In genomic region chr2:25213229-25213628, GRCh38 we compare ENCODE assay signal across 27 cellular contexts. TPM values are rescaled to one million over a fixed set of nuclear protein-coding genes. Genes with fewer than 3 reads are reported as not detected.
DNase-seq lines count a peak whose midpoint lies in the region; TF ChIP-seq lines count a peak whose summit lies in the region.
"Had no signal": no experiment of that assay in that cellular context is flagged by ENCODE, and none has a peak within 500 bp of the region (broad histone marks: within the 10 kb centered on the region; RNA-seq: fewer than 3 reads in every experiment).

No MANE protein-coding gene starts in this region.

- H3K36me3 Mint-ChIP-seq in glutamatergic neuron (ENCODE audit: unreplicated experiment) (no peaks in the 10 kb centered on the region), nephron progenitor cell (ENCODE audit: low read depth) (no peaks in the 10 kb centered on the region), type B pancreatic cell (no peaks in the 10 kb centered on the region)
- H3K36me3 Mint-ChIP-seq: CD4-positive, alpha-beta memory T cell had no signal

- no peaks in the 10 kb centered on the region for H3K36me3 ChIP-seq in cardiac muscle cell
- H3K36me3 ChIP-seq in left ventricle myocardium inferior, result no peaks in the 10 kb centered on the region
- H3K36me3 ChIP-seq: BE2C, HAP-1 had no signal

- H3K4me1 ChIP-seq in cardiac muscle cell (ENCODE audit: low read depth) (peaks cover 13% of the 10 kb centered on the region), left ventricle myocardium inferior (peaks cover 4% of the 10 kb centered on the region)
- H3K4me1 ChIP-seq: A549 had no signal

- H3K4me3 Mint-ChIP-seq in glutamatergic neuron (ENCODE audit: unreplicated experiment), result no peak overlapping the region
- H3K4me3 Mint-ChIP-seq in nephron progenitor cell, result peak overlapping the region; percentile 2
- no peak overlapping the region for H3K4me3 Mint-ChIP-seq in type B pancreatic cell
- H3K4me3 Mint-ChIP-seq: CD4-positive, alpha-beta memory T cell had no signal

- H3K9me3 ChIP-seq in cardiac muscle cell (ENCODE audit: low read depth) (no peaks in the 10 kb centered on the region), left ventricle myocardium inferior (replicated peaks) (no peaks in the 10 kb centered on the region)
- H3K9me3 ChIP-seq: A549, BE2C, Caco-2, HAP-1, SK-N-SH had no signal

- H3K4me1 Mint-ChIP-seq in glutamatergic neuron (ENCODE audit: low read depth, unreplicated experiment) (peaks cover 3% of the 10 kb centered on the region), nephron progenitor cell (peaks cover 24% of the 10 kb centered on the region), type B pancreatic cell (ENCODE audit: unreplicated experiment) (peaks cover 11% of the 10 kb centered on the region)

- intact Hi-C loops in left ventricle myocardium inferior (cut with micrococcal nuclease), result no loop called here

- H3K27me3 ChIP-seq in cardiac muscle cell, result no peaks in the 10 kb centered on the region
- no peaks in the 10 kb centered on the region for H3K27me3 ChIP-seq in left ventricle myocardium inferior (ENCODE audit: low read depth)
- H3K27me3 ChIP-seq: BE2C had no signal

- H3K9me3 Mint-ChIP-seq in glutamatergic neuron (ENCODE audit: unreplicated experiment), result peaks cover 1% of the 10 kb centered on the region
- H3K9me3 Mint-ChIP-seq in nephron progenitor cell, result no peaks in the 10 kb centered on the region
- H3K9me3 Mint-ChIP-seq in type B pancreatic cell, result no peaks in the 10 kb centered on the region
- H3K9me3 Mint-ChIP-seq: CD4-positive, alpha-beta memory T cell had no signal

- H3K4me3 ChIP-seq in cardiac muscle cell (no peak overlapping the region), left ventricle myocardium inferior (no peak overlapping the region)
- H3K4me3 ChIP-seq: A549, GM23248, HAP-1 had no signal

- no peak for TF ChIP-seq CTCF in cardiac muscle cell (IDR thresholded peaks at IDR 0.05; ENCODE audit: low read depth, low read length)
- no peak for TF ChIP-seq CTCF in left ventricle myocardium inferior (IDR thresholded peaks at IDR 0.05; ENCODE audit: borderline replicate concordance)
- TF ChIP-seq CTCF in glutamatergic neuron (IDR thresholded peaks at IDR 0.05; ENCODE audit: partially characterized antibody, unreplicated experiment), result no peak
- TF ChIP-seq CTCF in nephron progenitor cell (IDR thresholded peaks at IDR 0.05), result no peak
- TF ChIP-seq CTCF in type B pancreatic cell (conservative IDR thresholded peaks at IDR 0.05), result no peak

- H3K27ac ChIP-seq in cardiac muscle cell, result peak overlapping the region; percentile 15
- H3K27ac ChIP-seq in left ventricle myocardium inferior (replicated peaks), result no peak overlapping the region
- H3K27ac ChIP-seq: A549, GM23248, HL-60, RWPE1 had no signal

- DNase-seq in cardiac muscle cell (ENCODE audit: low read depth in 1 of 2, low spot score in 1 of 2), result no peak
- DNase-seq in left ventricle myocardium inferior, result no peak
- DNase-seq in glutamatergic neuron, result no peak
- no peak for DNase-seq in nephron progenitor cell
- DNase-seq in type B pancreatic cell (ENCODE audit: extremely low spot score, unreplicated experiment), result no peak
- DNase-seq in pons (ENCODE audit: low spot score), result no peak
- no peak for DNase-seq in GDM1 (lab: John Stamatoyannopoulos, UW)
- DNase-seq in NCI-H345 (lab: John Stamatoyannopoulos, UW), result no peak
- DNase-seq: BE2C; Caco-2; CD4-positive, alpha-beta memory T cell; GM23248; Karpas-422; NCI-H1417; NCI-H187; NCI-H2107; NCI-H69; SIG-M5; SK-N-SH had no signal

- peak overlapping the region; percentile 44 for H3K27ac Mint-ChIP-seq in glutamatergic neuron (ENCODE audit: unreplicated experiment)
- H3K27ac Mint-ChIP-seq in nephron progenitor cell, result peak overlapping the region; percentile 73
- H3K27ac Mint-ChIP-seq in type B pancreatic cell, result no peak overlapping the region

- H3K27me3 Mint-ChIP-seq in glutamatergic neuron (ENCODE audit: unreplicated experiment) (no peaks in the 10 kb centered on the region), nephron progenitor cell (ENCODE audit: low read depth, poor library complexity) (peaks cover 5% of the 10 kb centered on the region), type B pancreatic cell (no peaks in the 10 kb centered on the region)
- H3K27me3 Mint-ChIP-seq: CD4-positive, alpha-beta memory T cell had no signal

RNA-seq across cellular contexts. Expression of gene POMC, which starts 44.8 kb away (rescaled TPM):
- total RNA-seq in cardiac muscle cell, result 2.8 and 3.9 TPM in 2 replicates
- polyA plus RNA-seq in cardiac muscle cell, result 2.0 TPM in 1 of 2 replicates, not detected in the other
- 7.5 TPM for total RNA-seq in left ventricle myocardium inferior
- 0.29 TPM for total RNA-seq in glutamatergic neuron (ENCODE audit: unreplicated experiment)
- total RNA-seq in type B pancreatic cell (ENCODE audit: low replicate concordance), result 0.87 and 1.5 TPM in 2 replicates
- total RNA-seq: G401, HT-29, MCF 10A, NCI-H460 had no signal
- polyA plus RNA-seq: A549, SK-N-SH had no signal
